ENCODE assay signal across 8 cellular contexts in genomic region chr1:212794561-212795014, GRCh38. TPM values are rescaled to one million over a fixed set of nuclear protein-coding genes. Genes with fewer than 3 reads are reported as not detected.
DNase-seq lines count a peak whose midpoint lies in the region; ATAC-seq, FAIRE-seq and TF ChIP-seq lines count a peak whose summit lies in the region.

No MANE protein-coding gene starts in this region.

- H3K27me3 ChIP-seq in Caco-2 (replicated peaks; ENCODE audit: control insufficient read depth, insufficient read depth, low read length) (no peaks in the 10 kb centered on the region), H7 (ENCODE audit: control insufficient read depth, insufficient read depth, low read length) (no peaks in the 10 kb centered on the region)

- CTCF ChIA-PET in Caco-2 (lab: Charles Lee) = no interaction called here

- H3K27me3 Mint-ChIP-seq in nephron (ENCODE audit: low read depth) = no peaks in the 10 kb centered on the region
- H3K27me3 Mint-ChIP-seq in Caco-2 (ENCODE audit: insufficient read depth, unreplicated experiment) = no peaks in the 10 kb centered on the region

- FAIRE-seq in HTR-8/SVneo (lab: Jason Lieb, UNC) = no peak

- peaks cover 13% of the 10 kb centered on the region for H3K4me1 Mint-ChIP-seq in nephron
- H3K4me1 Mint-ChIP-seq in Caco-2 (ENCODE audit: low read depth, unreplicated experiment) = peaks cover 25% of the 10 kb centered on the region

- intact Hi-C loops in Caco-2 (cut with micrococcal nuclease; ENCODE audit: unreplicated experiment) = loop anchor here (5.0 kb wide), 1 partner anchor 187 kb away; the partner anchor contains the start of gene ATF3

- H3K27ac Mint-ChIP-seq in nephron = peak overlapping the region in 2 of 3 experiments; percentile 2 to 20
- no peak overlapping the region for H3K27ac Mint-ChIP-seq in Caco-2 (ENCODE audit: unreplicated experiment)

- H3K4me3 ChIP-seq in Caco-2 (ENCODE audit: low read depth, low read length) = no peak overlapping the region
- H3K4me3 ChIP-seq in H7 (ENCODE audit: insufficient read depth, low read depth, low read length) = no peak overlapping the region

- POLR2A ChIA-PET in Caco-2 (lab: Charles Lee) = no interaction called here

- ATAC-seq in GM19023 (IDR thresholded peaks at IDR 0.05; ENCODE audit: unreplicated experiment) (peak; percentile 65), HG03064 (IDR thresholded peaks at IDR 0.05; ENCODE audit: low read depth, unreplicated experiment) (peak; percentile 83)

- TF ChIP-seq CTCF in nephron (IDR thresholded peaks at IDR 0.05; ENCODE audit: unreplicated experiment in 3 of 3) = no peak
- no peak for TF ChIP-seq CTCF in Caco-2 (IDR thresholded peaks at IDR 0.05; ENCODE audit: insufficient read depth in 1 of 2, low read depth in 1 of 2, low read length in 1 of 2, severe bottlenecking in 1 of 2, unreplicated experiment in 1 of 2)

- no peaks in the 10 kb centered on the region for H3K9me3 ChIP-seq in Caco-2

- no peaks in the 10 kb centered on the region for H3K9me3 Mint-ChIP-seq in nephron
- H3K9me3 Mint-ChIP-seq in Caco-2 (ENCODE audit: unreplicated experiment) = peaks cover 9% of the 10 kb centered on the region

- H3K4me3 Mint-ChIP-seq in nephron (peak overlapping the region in 2 of 3 experiments; percentile 8 to 37), Caco-2 (ENCODE audit: unreplicated experiment) (no peak overlapping the region)

- DNase-seq in Ammon's horn (ENCODE audit: low spot score) (peak; percentile 77), SKM-1 treated with dmso at 0.1 percent for 144 hours (lab: John Stamatoyannopoulos, UW; ENCODE audit: unreplicated experiment) (peak; percentile 99), HTR-8/SVneo (ENCODE audit: insufficient read length, low spot score) (no peak), Caco-2 (no peak), H7 (no peak)

- no peaks in the 10 kb centered on the region; the same call in 1 of the 2 replicates for H3K36me3 ChIP-seq in Caco-2 (ENCODE audit: control insufficient read depth, insufficient read depth, low read length)
- peaks cover 1% of the 10 kb centered on the region; the same call in 1 of the 2 replicates for H3K36me3 ChIP-seq in H7 (replicated peaks; ENCODE audit: control insufficient read depth, insufficient read depth, low read length)

- H3K4me1 ChIP-seq in Caco-2 = peaks cover 16% of the 10 kb centered on the region

- peaks cover 14% of the 10 kb centered on the region for H3K36me3 Mint-ChIP-seq in nephron (ENCODE audit: low read depth)
- H3K36me3 Mint-ChIP-seq in Caco-2 (ENCODE audit: insufficient read depth, unreplicated experiment) = peaks cover 14% of the 10 kb centered on the region

- no TSS peak for BruUV-seq in Caco-2 (replicated peaks; lab: Mats Ljungman, UMichigan)

RNA-seq across cellular contexts. Expression of gene TATDN3, which starts 2.9 kb away (rescaled TPM):
- total RNA-seq in Caco-2 (2022) = 9.6 and 12.4 TPM in 2 replicates
- 22.5 and 28.8 TPM in 2 replicates for total RNA-seq in H7 (2014; rRNA removed; shearing (Covaris generic))

RNA-seq across cellular contexts. Expression of gene NSL1, which starts 3.0 kb away (rescaled TPM):
- total RNA-seq in Caco-2 (2022) = 35.9 and 45.6 TPM in 2 replicates
- total RNA-seq in H7 (2014; rRNA removed; shearing (Covaris generic)) = 108 and 112 TPM in 2 replicates

RNA-seq across cellular contexts. Expression of gene SPATA45, which starts 52.9 kb away (rescaled TPM):
- not detected in 2 replicates for total RNA-seq in Caco-2 (2022)
- 0.38 and 0.63 TPM in 2 replicates for total RNA-seq in H7 (2014; rRNA removed; shearing (Covaris generic))

Comparison
In these comparisons a context has a peak if more than half of its experiments do, and no peak if none do; other contexts are left out.
1. DNase-seq: peak in Ammon's horn (single experiment) and SKM-1 treated with dmso at 0.1 percent for 144 hours (single experiment); none in HTR-8/SVneo (single experiment), Caco-2 (0 of 2) and H7 (single experiment).